ENCODE assay signal across 15 cellular contexts in the genomic region with DNA sequence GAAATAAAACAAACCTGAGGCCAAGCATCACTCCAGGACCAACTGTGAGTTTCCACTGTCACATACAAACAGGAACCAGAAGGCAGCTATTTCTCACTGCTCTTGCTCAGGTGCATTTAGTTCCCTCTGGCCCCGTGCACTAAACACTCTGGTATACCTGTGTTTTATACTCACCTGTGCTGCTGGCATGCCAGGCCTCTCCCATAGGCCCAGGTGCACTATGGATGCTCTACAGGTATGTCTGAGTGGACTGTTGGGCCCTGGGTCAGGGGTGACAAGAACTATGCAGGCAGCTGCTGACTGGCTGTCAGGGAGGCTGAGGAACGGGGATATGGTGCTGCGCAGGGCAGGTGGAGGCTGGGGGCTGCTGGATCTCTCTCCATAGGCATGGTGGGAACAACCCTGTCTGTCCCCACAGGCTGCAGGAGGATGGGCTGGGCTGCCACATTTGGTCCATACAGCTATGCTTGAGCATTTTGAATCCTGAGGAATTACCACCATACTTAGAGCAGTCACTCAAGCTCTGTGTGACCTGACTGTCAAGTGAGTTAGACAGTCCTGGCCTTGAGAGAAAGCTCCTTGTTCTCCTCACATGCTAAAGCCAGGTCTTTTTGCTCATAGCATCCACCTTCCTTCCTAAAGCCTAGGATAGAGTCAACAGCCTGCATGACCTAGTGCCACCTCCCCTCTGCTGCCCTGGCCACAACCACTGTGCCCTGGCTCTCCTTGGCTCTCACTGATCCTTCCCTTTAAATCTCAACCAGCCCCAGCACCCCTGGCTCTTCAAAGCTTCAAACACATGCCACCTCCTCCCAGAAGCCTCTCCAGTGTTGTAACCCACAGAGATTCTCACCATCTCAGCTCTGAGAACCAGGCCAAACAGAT.
DNase-seq lines count a peak whose midpoint lies in the region; ATAC-seq and TF ChIP-seq lines count a peak whose summit lies in the region.
"Had no signal": no experiment of that assay in that cellular context is flagged by ENCODE, and none has a peak within 500 bp of the region (broad histone marks: within the 10 kb centered on the region; RNA-seq: fewer than 3 reads in every experiment).

No MANE protein-coding gene starts in this region.

- H3K4me3 ChIP-seq in spleen, result no peak overlapping the region

- no peak for TF ChIP-seq CTCF in CD14-positive monocyte (IDR thresholded peaks at IDR 0.05)
- TF ChIP-seq CTCF in spleen (IDR thresholded peaks at IDR 0.05 in 8 of 11, conservative IDR thresholded peaks at IDR 0.05 in 3 of 11), result no peak

- H3K27ac Mint-ChIP-seq in CD14-positive monocyte (peak overlapping the region in 4 of 7 donors; percentile 12 to 50 (median 35)), T-helper 17 cell (peak overlapping the region; percentile 59)

- no peak for ATAC-seq in T-helper 17 cell

- WGBS in spleen, 5 donors, result 78 to 93% (median 89%) methylated on average over 3 of the region's 3 CpGs

- H3K27me3 ChIP-seq in layer of hippocampus (ENCODE audit: control insufficient read depth, insufficient read depth, low read length) (no peaks in the 10 kb centered on the region), spleen (replicated peaks in 1 of 7) (no peaks in the 10 kb centered on the region)

- no peaks in the 10 kb centered on the region for H3K36me3 ChIP-seq in spleen

- H3K9me3 Mint-ChIP-seq in CD14-positive monocyte, result no peaks in the 10 kb centered on the region
- H3K9me3 Mint-ChIP-seq: CD4-positive, alpha-beta memory T cell had no signal

- H3K9me3 ChIP-seq in T-helper 17 cell (ENCODE audit: control insufficient read depth, low read length, poor library complexity, severe bottlenecking) (no peaks in the 10 kb centered on the region), spleen (no peaks in the 10 kb centered on the region)

- H3K27me3 Mint-ChIP-seq in CD14-positive monocyte (ENCODE audit: low read depth in 3 of 3), result peaks cover 0 to 3% (median 2%) of the 10 kb centered on the region in 3 donors
- no peaks in the 10 kb centered on the region for H3K27me3 Mint-ChIP-seq in T-helper 17 cell
- H3K27me3 Mint-ChIP-seq: CD4-positive, alpha-beta memory T cell had no signal

- H3K4me1 Mint-ChIP-seq in CD14-positive monocyte (peaks cover 97% of the 10 kb centered on the region), T-helper 17 cell (peaks cover 16% of the 10 kb centered on the region)

- no peak for DNase-seq in CD14-positive monocyte (ENCODE audit: low spot score)
- no peak for DNase-seq in T-helper 17 cell
- peak; percentile 53 for DNase-seq in spleen
- DNase-seq in iPS-NIHi7 (ENCODE audit: extremely low spot score), result no peak
- no peak for DNase-seq in HuH-7 (ENCODE audit: low spot score)
- no peak for DNase-seq in islet precursor cell
- no peak for DNase-seq in HCEC 1CT
- DNase-seq: CD4-positive, alpha-beta memory T cell; DMS 273 treated with DMSO at 0.1 percent for 48 hours; Karpas-422; MM.1S; NCI-H1105 treated with DMSO at 0.1 percent for 48 hours; NCI-H187 treated with DMSO at 0.1 percent for 48 hours; NCI-H446 had no signal

- H3K4me1 ChIP-seq in spleen, result peaks cover 0 to 67% (median 23%) of the 10 kb centered on the region in 6 donors

- H3K4me3 Mint-ChIP-seq in CD14-positive monocyte, result no peak overlapping the region
- no peak overlapping the region for H3K4me3 Mint-ChIP-seq in T-helper 17 cell
- H3K4me3 Mint-ChIP-seq: CD4-positive, alpha-beta memory T cell had no signal

- intact Hi-C loops in CD14-positive monocyte (cut with micrococcal nuclease), result loop anchor here in 1 of 2 donors (2.0 kb wide), 1 partner anchor 21 kb away; no protein-coding TSS in a partner anchor
- intact Hi-C loops in spleen (cut with DNase I; ENCODE audit: low total_unique reads), result no loop called here

- peak overlapping the region; percentile 54 for H3K27ac ChIP-seq in layer of hippocampus (ENCODE audit: low read depth, low read length)
- no peak overlapping the region for H3K27ac ChIP-seq in spleen

- no peaks in the 10 kb centered on the region for H3K36me3 Mint-ChIP-seq in CD14-positive monocyte
- no peaks in the 10 kb centered on the region for H3K36me3 Mint-ChIP-seq in T-helper 17 cell (ENCODE audit: low read depth)

- no peak for TF ChIP-seq POLR2A in spleen (IDR thresholded peaks at IDR 0.05)
